In genomic region chr3:67531149-67532101, GRCh38 we compare ENCODE assay signal across 23 cellular contexts.
DNase-seq lines count a peak whose midpoint lies in the region; ATAC-seq, FAIRE-seq and TF ChIP-seq lines count a peak whose summit lies in the region.
"Had no signal": no experiment of that assay in that cellular context is flagged by ENCODE, and none has a peak within 500 bp of the region (broad histone marks: within the 10 kb centered on the region; RNA-seq: fewer than 3 reads in every experiment).

No MANE protein-coding gene starts in this region.

- TF ChIP-seq POLR2A in H54 (IDR thresholded peaks at IDR 0.05; ENCODE audit: low read depth, low read length): no peak
- TF ChIP-seq POLR2A in spleen (IDR thresholded peaks at IDR 0.05): no peak

- H3K36me3 ChIP-seq in spleen: peaks cover 0 to 28% (median 22%) of the 10 kb centered on the region in 6 donors

- H3K27ac ChIP-seq in spleen: peak overlapping the region in 2 of 8 donors; percentile 2 to 14
- H3K27ac ChIP-seq: tibial artery had no signal

- no peaks in the 10 kb centered on the region for H3K27me3 ChIP-seq in spleen (replicated peaks in 1 of 7)
- H3K27me3 ChIP-seq: tibial artery had no signal

- peak; percentile 61 for ATAC-seq in SK-N-SH treated with all-trans-retinoic acid at 6 μM for 48 hours
- ATAC-seq: activated CD8-positive, alpha-beta memory T cell treated with anti-CD3 and anti-CD28 coated beads, Interleukin-2, amount 10 ng/mL, durations not matched to agents 7 days and 5 days; left colon; right cardiac atrium had no signal

- DNase-seq in A172 (ENCODE audit: low spot score) (peak; percentile 27), H54 (ENCODE audit: insufficient read length, low spot score) (no peak), kidney tubule cell (ENCODE audit: low spot score) (peak; percentile 10), spleen (no peak), NCI-H2081 (lab: John Stamatoyannopoulos, UW) (no peak), NCI-H2107 (lab: John Stamatoyannopoulos, UW) (no peak), OCI-M2 (lab: John Stamatoyannopoulos, UW; ENCODE audit: unreplicated experiment) (no peak)
- DNase-seq: ACHN; activated CD8-positive, alpha-beta memory T cell treated with anti-CD3 and anti-CD28 coated beads, Interleukin-2, amount 10 ng/mL, durations not matched to agents 7 days and 5 days; activated effector memory CD4-positive, alpha-beta T cell treated with anti-CD3 and anti-CD28 coated beads, Interleukin-2, amount 50 U/mL, for 16 hours; CD4-positive, alpha-beta T cell; cerebellar nuclear complex; hippocampal formation; left colon; NCI-H1930; NCI-H524 treated with DMSO at 0.1 percent for 48 hours; occipital lobe; OCI-M1; right cardiac atrium; stimulated activated naive CD4-positive, alpha-beta T cell treated with Interleukin-2 at 50 U/mL for 16 hours; T-helper 9 cell; tibial artery had no signal

- no peaks in the 10 kb centered on the region for H3K9me3 ChIP-seq in spleen
- H3K9me3 ChIP-seq: tibial artery had no signal

- no peak for TF ChIP-seq CTCF in spleen (IDR thresholded peaks at IDR 0.05 in 8 of 11, conservative IDR thresholded peaks at IDR 0.05 in 3 of 11)

- peaks cover 0 to 46% (median 8%) of the 10 kb centered on the region in 6 donors for H3K4me1 ChIP-seq in spleen

- peak; percentile 78 for FAIRE-seq in H54 (lab: Jason Lieb, UNC)

- intact Hi-C loops in spleen (cut with DNase I; ENCODE audit: low total_unique reads): no loop called here

- H3K4me3 ChIP-seq in spleen: no peak overlapping the region
- H3K4me3 ChIP-seq: tibial artery had no signal

- WGBS in spleen, 5 donors: 76 to 89% (median 83%) methylated on average over 6 of the region's 6 CpGs

TF ChIP-seq in SK-N-SH treated with all-trans-retinoic acid at 6 μM for 48 hours, 23 proteins besides CTCF, POLR2A, EP300 and RAD21:
- TF ChIP-seq POU6F1 (CRISPR knock-in tag; IDR thresholded peaks at IDR 0.05; ENCODE audit: borderline replicate concordance, low read depth) (no peak), CSDC2 (CRISPR knock-in tag; IDR thresholded peaks at IDR 0.05) (no peak), ISL1 (CRISPR knock-in tag; IDR thresholded peaks at IDR 0.05) (peak; percentile 74)

Comparison
In these comparisons a context has a peak if more than half of its experiments do, and no peak if none do; other contexts are left out.
1. DNase-seq: peak in A172 (single experiment) and kidney tubule cell (single experiment); none in H54 (single experiment), spleen (single experiment), NCI-H2081 (0 of 2), NCI-H2107 (single experiment) and OCI-M2 (single experiment).